Comparison of ENCODE assay signal across 1 cellular context in genomic region chr4:7868430-7868775, GRCh38.
TF ChIP-seq lines count a peak whose summit lies in the region.

No MANE protein-coding gene starts in this region.

TF ChIP-seq in IMR-90, 13 proteins besides CTCF, POLR2A, EP300 and RAD21:
- no peak for TF ChIP-seq MAZ (IDR thresholded peaks at IDR 0.05; ENCODE audit: borderline replicate concordance, low read depth, low read length)
- no peak for TF ChIP-seq BHLHE40 (IDR thresholded peaks at IDR 0.05; ENCODE audit: low read depth, low read length)
- TF ChIP-seq MXI1 (IDR thresholded peaks at IDR 0.05; ENCODE audit: borderline replicate concordance, low read depth, low read length) = no peak
- TF ChIP-seq RFX5 (IDR thresholded peaks at IDR 0.05; ENCODE audit: low read depth, low read length) = no peak
- no peak for TF ChIP-seq SMC3 (IDR thresholded peaks at IDR 0.05; ENCODE audit: low read depth, low read length)
- TF ChIP-seq MAFK (IDR thresholded peaks at IDR 0.05; ENCODE audit: low read depth, low read length) = no peak
- no peak for TF ChIP-seq RCOR1 (IDR thresholded peaks at IDR 0.05; ENCODE audit: insufficient replicate concordance, low read length)
- TF ChIP-seq ELK1 (IDR thresholded peaks at IDR 0.05; ENCODE audit: borderline replicate concordance, low read depth, low read length) = no peak
- no peak for TF ChIP-seq NFE2L2 (IDR thresholded peaks at IDR 0.05; ENCODE audit: low read depth, low read length)
- TF ChIP-seq USF2 (IDR thresholded peaks at IDR 0.05; ENCODE audit: low read depth, low read length) = no peak
- no peak for TF ChIP-seq CHD1 (IDR thresholded peaks at IDR 0.05; ENCODE audit: low read depth, low read length)
- TF ChIP-seq CEBPB (IDR thresholded peaks at IDR 0.05; ENCODE audit: low read depth, low read length) = no peak
- TF ChIP-seq FOS (IDR thresholded peaks at IDR 0.05; ENCODE audit: low read depth, low read length) = no peak
TF ChIP-seq in IMR-90: peak in this region for 0.
